14 cellular contexts compared by ENCODE assay signal in the genomic region with DNA sequence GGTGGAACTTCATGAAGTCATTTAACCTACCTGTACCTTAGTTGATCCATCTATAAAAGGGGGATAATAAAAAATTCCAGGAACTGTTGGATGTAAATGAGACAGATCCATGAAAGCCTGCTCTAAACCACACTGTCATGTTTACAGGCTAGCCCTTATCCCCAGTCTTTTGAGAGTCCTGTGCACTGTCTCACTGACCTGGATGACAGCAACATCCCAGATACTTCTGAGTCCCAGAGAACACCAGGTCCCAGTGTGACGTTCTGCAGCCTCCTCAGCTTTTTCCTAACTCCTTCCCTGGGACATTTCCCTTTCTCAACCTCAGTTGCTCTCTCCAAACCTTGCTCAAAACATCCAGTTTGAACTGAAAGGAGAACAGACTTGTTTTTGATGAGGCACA.
DNase-seq lines count a peak whose midpoint lies in the region; ATAC-seq and TF ChIP-seq lines count a peak whose summit lies in the region.
"Had no signal": no experiment of that assay in that cellular context is flagged by ENCODE, and none has a peak within 500 bp of the region (broad histone marks: within the 10 kb centered on the region; RNA-seq: fewer than 3 reads in every experiment).

No MANE protein-coding gene starts in this region.

- DNase-seq in DMS53 (lab: John Stamatoyannopoulos, UW) = peak; percentile 18
- DNase-seq in DMS53 treated with DMSO at 0.1 percent for 48 hours (lab: John Stamatoyannopoulos, UW; ENCODE audit: unreplicated experiment) = no peak
- no peak for DNase-seq in Right ventricle myocardium superior
- DNase-seq in right atrium auricular region (ENCODE audit: low spot score) = no peak
- no peak for DNase-seq in left ventricle myocardium inferior
- no peak for DNase-seq in stimulated activated CD4-positive, alpha-beta T cell treated with anti-CD3 and anti-CD28 coated beads, Interleukin-2, amount 100 ng/mL, for 48 hours
- no peak for DNase-seq in GM10248 (ENCODE audit: extremely low spot score)
- DNase-seq: Caco-2; CD8-positive, alpha-beta memory T cell; DMS79 had no signal

- H3K36me3 ChIP-seq in right atrium auricular region (no peaks in the 10 kb centered on the region), left ventricle myocardium inferior (no peaks in the 10 kb centered on the region), mesodermal cell (ENCODE audit: control insufficient read depth, insufficient read depth, low read length) (no peaks in the 10 kb centered on the region)

- no peaks in the 10 kb centered on the region for H3K27me3 ChIP-seq in right atrium auricular region
- H3K27me3 ChIP-seq in left ventricle myocardium inferior (ENCODE audit: low read depth) = no peaks in the 10 kb centered on the region
- H3K27me3 ChIP-seq: BLaER1 had no signal

- ATAC-seq in Right ventricle myocardium superior (ENCODE audit: poor library complexity) = peak; percentile 62
- ATAC-seq: HCT116 had no signal

- CTCF ChIA-PET in GM10248 (lab: Yijun Ruan, JAX) = no interaction called here

- H3K4me1 ChIP-seq in right atrium auricular region (peaks cover 0 to 12% of the 10 kb centered on the region in 2 donors), left ventricle myocardium inferior (peaks cover 10% of the 10 kb centered on the region), mesodermal cell (ENCODE audit: control insufficient read depth, insufficient read depth, low read length, poor library complexity, severe bottlenecking) (no peaks in the 10 kb centered on the region)
- H3K4me1 ChIP-seq: BLaER1, Caco-2 had no signal

- H3K4me3 ChIP-seq in right atrium auricular region (no peak overlapping the region), left ventricle myocardium inferior (no peak overlapping the region), mesodermal cell (ENCODE audit: extremely low read depth, insufficient read depth, low read length, poor library complexity, severe bottlenecking) (no peak overlapping the region)
- H3K4me3 ChIP-seq: BLaER1 had no signal

- intact Hi-C loops in Right ventricle myocardium superior (cut with DNase I) = no loop called here
- intact Hi-C loops in left ventricle myocardium inferior (cut with micrococcal nuclease) = no loop called here

- no peaks in the 10 kb centered on the region for H3K9me3 ChIP-seq in right atrium auricular region
- H3K9me3 ChIP-seq in left ventricle myocardium inferior (replicated peaks) = no peaks in the 10 kb centered on the region
- no peaks in the 10 kb centered on the region for H3K9me3 ChIP-seq in mesodermal cell (ENCODE audit: control insufficient read depth, low read length)
- H3K9me3 ChIP-seq: BLaER1, Caco-2 had no signal

- 60 to 83% methylated on average over 1 of the region's 1 CpG for WGBS in mesodermal cell (ENCODE audit: insufficient coverage in 2 of 2), 2 experiments

- no peak overlapping the region for H3K27ac ChIP-seq in right atrium auricular region
- H3K27ac ChIP-seq in left ventricle myocardium inferior (replicated peaks) = peak overlapping the region; percentile 41
- peak overlapping the region; percentile 18 for H3K27ac ChIP-seq in mesodermal cell (ENCODE audit: low read depth, low read length, severe bottlenecking)
- H3K27ac ChIP-seq: 22Rv1, BLaER1 had no signal

- POLR2A ChIA-PET in GM10248 (lab: Yijun Ruan, JAX) = no interaction called here

- no peak for TF ChIP-seq CTCF in right atrium auricular region (IDR thresholded peaks at IDR 0.05)
- no peak for TF ChIP-seq CTCF in left ventricle myocardium inferior (IDR thresholded peaks at IDR 0.05; ENCODE audit: borderline replicate concordance)
- no peak for TF ChIP-seq CTCF in GM10248 (IDR thresholded peaks at IDR 0.05; ENCODE audit: control extremely low read depth, extremely low read depth, low read depth, missing control alignments)

Comparison
In these comparisons a context has a peak if more than half of its experiments do, and no peak if none do; other contexts are left out.
1. H3K27ac ChIP-seq: peak in left ventricle myocardium inferior (single experiment) and mesodermal cell (single experiment); none in right atrium auricular region (0 of 2).